18 cellular contexts compared by ENCODE assay signal in genomic region chr12:5487971-5488955, GRCh38. TPM values are rescaled to one million over a fixed set of nuclear protein-coding genes. Genes with fewer than 3 reads are reported as not detected.
DNase-seq lines count a peak whose midpoint lies in the region; ATAC-seq and TF ChIP-seq lines count a peak whose summit lies in the region.
"Had no signal": no experiment of that assay in that cellular context is flagged by ENCODE, and none has a peak within 500 bp of the region (broad histone marks: within the 10 kb centered on the region; RNA-seq: fewer than 3 reads in every experiment).

No MANE protein-coding gene starts in this region.

- H3F3A ChIP-seq in GM23248 (ENCODE audit: insufficient read depth) = no peaks in the 10 kb centered on the region

- no peaks in the 10 kb centered on the region for H3K79me2 ChIP-seq in GM23248 (ENCODE audit: insufficient read depth)

- peak overlapping the region; percentile 68 for H3K27ac Mint-ChIP-seq in glutamatergic neuron (ENCODE audit: unreplicated experiment)
- H3K27ac Mint-ChIP-seq: IgD-negative memory B cell; stimulated activated naive B cell treated with anti-CD40 and anti-IgM and Interleukin-4, amounts not matched to agents 10 μg/mL and 1 μg/mL and 100 μg/mL, for 72 hours; T-helper 17 cell had no signal

- H3K4me2 ChIP-seq in GM23248 (ENCODE audit: unreplicated experiment) = peak overlapping the region; percentile 1

- DNase-seq in GM23248 (peak; percentile 39), WERI-Rb-1 (peak; percentile 26), glutamatergic neuron (no peak), thoracic aorta (ENCODE audit: low spot score) (no peak), NCI-H1417 (lab: John Stamatoyannopoulos, UW) (no peak)
- no peak for DNase-seq in activated CD8-positive, alpha-beta memory T cell treated with anti-CD3 and anti-CD28 coated beads, Interleukin-2, amount 50 U/mL, for 4 hours
- DNase-seq: activated effector memory CD4-positive, alpha-beta T cell treated with anti-CD3 and anti-CD28 coated beads, Interleukin-2, amount 50 U/mL, for 16 hours; anterior cingulate cortex; naive B cell; NCI-H1048; NCI-H2171; SHP77 treated with DMSO at 0.1 percent for 48 hours; stimulated activated CD4-positive, alpha-beta T cell treated with anti-CD3 and anti-CD28 coated beads, Interleukin-12 subunit alpha, Interleukin-12 subunit beta, amount 100 ng/mL, for 4 hours; stimulated activated naive B cell treated with anti-CD40 and anti-IgM and Interleukin-4, amounts not matched to agents 10 μg/mL and 1 μg/mL and 100 μg/mL, for 72 hours; T-helper 17 cell had no signal

- peak overlapping the region; percentile 75 for H3K4me3 Mint-ChIP-seq in glutamatergic neuron (ENCODE audit: unreplicated experiment)
- H3K4me3 Mint-ChIP-seq: IgD-negative memory B cell; stimulated activated naive B cell treated with anti-CD40 and anti-IgM and Interleukin-4, amounts not matched to agents 10 μg/mL and 1 μg/mL and 100 μg/mL, for 72 hours; T-helper 17 cell had no signal

- peaks cover 11% of the 10 kb centered on the region for H3K27me3 Mint-ChIP-seq in glutamatergic neuron (ENCODE audit: unreplicated experiment)

- H3K27ac ChIP-seq in GM23248 (no peak overlapping the region), WERI-Rb-1 (no peak overlapping the region), thoracic aorta (peak overlapping the region; percentile 86 to 89)
- H3K27ac ChIP-seq: C4-2B had no signal

- TF ChIP-seq CTCF in WERI-Rb-1 (IDR thresholded peaks at IDR 0.05; ENCODE audit: low read depth, low read length) (no peak), glutamatergic neuron (IDR thresholded peaks at IDR 0.05; ENCODE audit: partially characterized antibody, unreplicated experiment) (no peak), thoracic aorta (IDR thresholded peaks at IDR 0.05) (no peak)

- H3K4me1 Mint-ChIP-seq in glutamatergic neuron (ENCODE audit: low read depth, unreplicated experiment) = peaks cover 48% of the 10 kb centered on the region
- H3K4me1 Mint-ChIP-seq: naive B cell; stimulated activated naive B cell treated with anti-CD40 and anti-IgM and Interleukin-4, amounts not matched to agents 10 μg/mL and 1 μg/mL and 100 μg/mL, for 72 hours; T-helper 17 cell had no signal

- H3K4me1 ChIP-seq in GM23248 (ENCODE audit: insufficient read depth) = peaks cover 11% of the 10 kb centered on the region
- H3K4me1 ChIP-seq in thoracic aorta (ENCODE audit: control insufficient read depth in 1 of 2, low read depth in 2 of 2) = peaks cover 17 to 73% of the 10 kb centered on the region in 2 donors

- no peaks in the 10 kb centered on the region for H4K20me1 ChIP-seq in GM23248 (ENCODE audit: insufficient read depth)

- in situ Hi-C loops in GM23248 (cut with MboI) = no loop called here

- H3K36me3 Mint-ChIP-seq in glutamatergic neuron (ENCODE audit: unreplicated experiment) = no peaks in the 10 kb centered on the region
- H3K36me3 Mint-ChIP-seq: naive B cell; stimulated activated naive B cell treated with anti-CD40 and anti-IgM and Interleukin-4, amounts not matched to agents 10 μg/mL and 1 μg/mL and 100 μg/mL, for 72 hours had no signal

- no peak overlapping the region for H3K9ac ChIP-seq in GM23248

- H2AFZ ChIP-seq in GM23248 = no peak overlapping the region

- H3K9me3 Mint-ChIP-seq in glutamatergic neuron (ENCODE audit: unreplicated experiment) = peaks cover 15% of the 10 kb centered on the region
- H3K9me3 Mint-ChIP-seq: naive B cell; stimulated activated naive B cell treated with anti-CD40 and anti-IgM and Interleukin-4, amounts not matched to agents 10 μg/mL and 1 μg/mL and 100 μg/mL, for 72 hours had no signal

- no peaks in the 10 kb centered on the region for H3K9me2 ChIP-seq in GM23248 (ENCODE audit: insufficient read depth)

- WGBS in GM23248 (ENCODE audit: low coverage in 1 of 2, low lambda C conversion rate in 2 of 2, missing lambda C conversion rate in 2 of 2), 2 experiments = 70 to 81% methylated on average over 8 of the region's 8 CpGs

- H3K27me3 ChIP-seq in GM23248 (replicated peaks; ENCODE audit: insufficient read depth) (no peaks in the 10 kb centered on the region), WERI-Rb-1 (ENCODE audit: insufficient read depth, low read depth, severe bottlenecking) (no peaks in the 10 kb centered on the region), thoracic aorta (replicated peaks; ENCODE audit: insufficient read depth) (no peaks in the 10 kb centered on the region)

- H3K36me3 ChIP-seq in GM23248 (ENCODE audit: low read depth) = no peaks in the 10 kb centered on the region
- no peaks in the 10 kb centered on the region for H3K36me3 ChIP-seq in WERI-Rb-1
- H3K36me3 ChIP-seq in thoracic aorta = no peaks in the 10 kb centered on the region

- H3K4me3 ChIP-seq in GM23248 (no peak overlapping the region), WERI-Rb-1 (ENCODE audit: low read depth, low read length) (no peak overlapping the region), thoracic aorta (no peak overlapping the region)

- no peaks in the 10 kb centered on the region for H3K9me3 ChIP-seq in GM23248 (ENCODE audit: low read depth)
- H3K9me3 ChIP-seq in WERI-Rb-1 (ENCODE audit: severe bottlenecking) = no peaks in the 10 kb centered on the region
- H3K9me3 ChIP-seq in thoracic aorta = no peaks in the 10 kb centered on the region

- ATAC-seq in thoracic aorta (ENCODE audit: insufficient number of reproducible peaks, low FRiP score, low read depth) (peak; percentile 31), GM19351 (IDR thresholded peaks at IDR 0.05; ENCODE audit: unreplicated experiment) (no peak)
- ATAC-seq: stimulated activated naive B cell treated with anti-CD40 and anti-IgM and Interleukin-4, amounts not matched to agents 10 μg/mL and 1 μg/mL and 100 μg/mL, for 72 hours; T-helper 17 cell had no signal

RNA-seq across cellular contexts. Expression of gene NTF3, which starts 56.4 kb away (rescaled TPM):
- total RNA-seq in GM23248 (2014; rRNA removed; shearing (Covaris generic)) = 1.0 and 4.8 TPM in 2 replicates
- 6.0 and 6.2 TPM in 2 replicates for polyA plus RNA-seq in GM23248 (2016; fragmentation: Nextera tagmentation; extraction: Ambion mirVana)
- 5.0 TPM for total RNA-seq in glutamatergic neuron (ENCODE audit: unreplicated experiment)
- 10 to 100 TPM in 1 of 2 donors, 1 to 10 TPM in 1; 9.9 to 24.4 TPM for total RNA-seq in thoracic aorta
- total RNA-seq: T-helper 17 cell had no signal
- polyA plus RNA-seq: IgD-negative memory B cell had no signal

Comparison
In these comparisons a context has a peak if more than half of its experiments do, and no peak if none do; other contexts are left out.
1. DNase-seq: peak in GM23248 (single experiment) and WERI-Rb-1 (single experiment); none in glutamatergic neuron (single experiment), thoracic aorta (single experiment), NCI-H1417 (0 of 3) and activated CD8-positive, alpha-beta memory T cell treated with anti-CD3 and anti-CD28 coated beads, Interleukin-2, amount 50 U/mL, for 4 hours (single experiment).
2. H3K27ac ChIP-seq: peak in thoracic aorta (2 of 2); none in GM23248 (single experiment) and WERI-Rb-1 (single experiment).